In the genomic region with DNA sequence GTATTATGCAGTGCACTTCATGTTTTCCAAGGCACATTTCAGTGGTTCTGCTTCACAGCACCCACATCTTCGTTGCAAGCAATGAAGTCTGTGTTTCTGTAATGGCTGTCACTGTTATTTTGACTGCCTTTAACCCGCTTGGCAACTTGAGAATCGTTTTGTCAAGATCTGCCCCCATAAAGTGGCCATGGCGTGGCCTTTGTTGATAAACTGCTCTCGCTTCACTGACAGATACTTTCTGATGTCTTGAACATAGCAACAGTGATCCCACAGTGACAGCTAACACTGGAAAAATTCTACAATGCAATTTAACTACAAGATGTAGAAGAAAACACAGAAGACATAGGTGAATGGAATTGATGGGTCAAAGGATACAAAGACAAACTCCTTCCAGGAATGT, we compare ENCODE assay signal across 13 cellular contexts.
DNase-seq lines count a peak whose midpoint lies in the region; ATAC-seq and TF ChIP-seq lines count a peak whose summit lies in the region.
"Had no signal": no experiment of that assay in that cellular context is flagged by ENCODE, and none has a peak within 500 bp of the region (broad histone marks: within the 10 kb centered on the region; RNA-seq: fewer than 3 reads in every experiment).

No MANE protein-coding gene starts in this region.

- H3K4me1 Mint-ChIP-seq in nephron (peaks cover 38% of the 10 kb centered on the region), chondrocyte (ENCODE audit: low read depth) (no peaks in the 10 kb centered on the region)
- no peaks in the 10 kb centered on the region for H3K4me1 Mint-ChIP-seq in naive thymus-derived CD8-positive, alpha-beta T cell

- H3K9me3 ChIP-seq in PC-9 (ENCODE audit: insufficient read depth, low read depth) (no peaks in the 10 kb centered on the region), smooth muscle cell (replicated peaks; ENCODE audit: low read depth) (no peaks in the 10 kb centered on the region)

- no TSS peak for BruUV-seq in PC-9 (replicated peaks; lab: Mats Ljungman, UMichigan)

- H2AFZ ChIP-seq in PC-9 = 0 out of 2 replicates have a peak overlapping the region, but pooled peaks have one; percentile 39
- H2AFZ ChIP-seq in smooth muscle cell (ENCODE audit: low read depth) = peak overlapping the region; percentile 69

- no peaks in the 10 kb centered on the region; the same call in 1 of the 2 replicates for H3K9me2 ChIP-seq in PC-9 (ENCODE audit: insufficient read depth)

- H3K36me3 ChIP-seq in PC-9 (ENCODE audit: low read depth) (no peaks in the 10 kb centered on the region), smooth muscle cell (ENCODE audit: low read depth) (no peaks in the 10 kb centered on the region)

- no peak overlapping the region for H3K4me3 ChIP-seq in PC-9
- H3K4me3 ChIP-seq in smooth muscle cell = no peak overlapping the region
- H3K4me3 ChIP-seq: K562 had no signal

- TF ChIP-seq CTCF in PC-9 (conservative IDR thresholded peaks at IDR 0.05) (no peak), nephron (IDR thresholded peaks at IDR 0.05; ENCODE audit: unreplicated experiment in 3 of 3) (no peak), smooth muscle cell (IDR thresholded peaks at IDR 0.05; ENCODE audit: borderline replicate concordance, insufficient read depth, poor library complexity, severe bottlenecking) (no peak), chondrocyte (IDR thresholded peaks at IDR 0.05) (no peak)

- no peak overlapping the region for H3K4me3 Mint-ChIP-seq in nephron
- no peak overlapping the region for H3K4me3 Mint-ChIP-seq in chondrocyte (ENCODE audit: unreplicated experiment)
- no peak overlapping the region for H3K4me3 Mint-ChIP-seq in naive thymus-derived CD8-positive, alpha-beta T cell
- H3K4me3 Mint-ChIP-seq: CD4-positive, alpha-beta T cell had no signal

- no peak overlapping the region for H3K4me2 ChIP-seq in PC-9
- H3K4me2 ChIP-seq in smooth muscle cell = peak overlapping the region; percentile 57

- no peaks in the 10 kb centered on the region for H3F3A ChIP-seq in PC-9 (ENCODE audit: insufficient read depth, low read depth)
- peaks cover 5% of the 10 kb centered on the region for H3F3A ChIP-seq in smooth muscle cell (ENCODE audit: low read depth)

- H3K27me3 ChIP-seq in PC-9 (ENCODE audit: insufficient read depth, low read depth) (no peaks in the 10 kb centered on the region), smooth muscle cell (ENCODE audit: low read depth) (no peaks in the 10 kb centered on the region)

- no peaks in the 10 kb centered on the region for H3K9me3 Mint-ChIP-seq in nephron
- no peaks in the 10 kb centered on the region for H3K9me3 Mint-ChIP-seq in chondrocyte (ENCODE audit: low read depth)
- peaks cover 0 to 3% (median 0%) of the 10 kb centered on the region in 9 donors for H3K9me3 Mint-ChIP-seq in naive thymus-derived CD8-positive, alpha-beta T cell
- H3K9me3 Mint-ChIP-seq: CD4-positive, alpha-beta T cell had no signal

- ATAC-seq in HG02678 (IDR thresholded peaks at IDR 0.05; ENCODE audit: unreplicated experiment) = no peak
- ATAC-seq in naive thymus-derived CD8-positive, alpha-beta T cell = no peak
- ATAC-seq: HCT116, K562 had no signal

- POLR2A ChIA-PET in PC-9 (lab: Charles Lee; ENCODE audit: unreplicated experiment) = no interaction called here
- POLR2A ChIA-PET in naive thymus-derived CD8-positive, alpha-beta T cell (lab: Charles Lee) = no interaction called here

- no peak overlapping the region for H3K9ac ChIP-seq in smooth muscle cell (ENCODE audit: low read depth)

- H3K27ac ChIP-seq in PC-9 (no peak overlapping the region), smooth muscle cell (ENCODE audit: low read depth) (peak overlapping the region; percentile 68)

- no peak for DNase-seq in PC-9
- DNase-seq in smooth muscle cell (lab: John Stamatoyannopoulos, UW; ENCODE audit: unreplicated experiment) = no peak
- DNase-seq in chondrocyte (ENCODE audit: low spot score) = no peak
- DNase-seq in naive thymus-derived CD8-positive, alpha-beta T cell = no peak
- DNase-seq: ACHN; C1 segment of cervical spinal cord; Calu3; CD4-positive, alpha-beta T cell; DMS79 had no signal

- H3K4me1 ChIP-seq in PC-9 (replicated peaks; ENCODE audit: insufficient read depth) (no peaks in the 10 kb centered on the region), smooth muscle cell (ENCODE audit: low read depth) (peaks cover 11% of the 10 kb centered on the region)

- CTCF ChIA-PET in PC-9 (lab: Charles Lee) = no interaction called here

- H3K36me3 Mint-ChIP-seq in nephron (ENCODE audit: low read depth) (no peaks in the 10 kb centered on the region), chondrocyte (ENCODE audit: low read depth) (no peaks in the 10 kb centered on the region)
- H3K36me3 Mint-ChIP-seq in naive thymus-derived CD8-positive, alpha-beta T cell = no peaks in the 10 kb centered on the region

- 49% methylated on average over 5 of the region's 5 CpGs for WGBS in smooth muscle cell (ENCODE audit: low lambda C conversion rate)

- intact Hi-C loops in PC-9 (cut with micrococcal nuclease; ENCODE audit: unreplicated experiment) = no loop called here

- H3K79me2 ChIP-seq in PC-9 (ENCODE audit: low read depth) = no peaks in the 10 kb centered on the region
- no peaks in the 10 kb centered on the region for H3K79me2 ChIP-seq in smooth muscle cell (ENCODE audit: low read depth)

- H3K27me3 Mint-ChIP-seq in nephron (ENCODE audit: low read depth) (no peaks in the 10 kb centered on the region), chondrocyte (ENCODE audit: low read depth) (peaks cover 6% of the 10 kb centered on the region)
- peaks cover 0 to 5% (median 5%) of the 10 kb centered on the region in 5 donors for H3K27me3 Mint-ChIP-seq in naive thymus-derived CD8-positive, alpha-beta T cell

- H3K27ac Mint-ChIP-seq in nephron (peak overlapping the region; percentile 44 to 80 (median 71)), chondrocyte (ENCODE audit: unreplicated experiment) (no peak overlapping the region)
- no peak overlapping the region for H3K27ac Mint-ChIP-seq in naive thymus-derived CD8-positive, alpha-beta T cell
- H3K27ac Mint-ChIP-seq: CD4-positive, alpha-beta T cell had no signal

- no peaks in the 10 kb centered on the region; the same call in 1 of the 2 replicates for H4K20me1 ChIP-seq in PC-9 (ENCODE audit: insufficient read depth)
- H4K20me1 ChIP-seq in smooth muscle cell (ENCODE audit: low read depth) = no peaks in the 10 kb centered on the region

Comparison
In these comparisons a context has a peak if more than half of its experiments do, and no peak if none do; other contexts are left out.
1. H3K27ac Mint-ChIP-seq: peak in nephron (3 of 3); none in chondrocyte (single experiment) and naive thymus-derived CD8-positive, alpha-beta T cell (0 of 10).